Comparison of ENCODE assay signal across 9 cellular contexts in genomic region chr16:86576591-86577313, GRCh38. TPM values are rescaled to one million over a fixed set of nuclear protein-coding genes. Genes with fewer than 3 reads are reported as not detected.
DNase-seq lines count a peak whose midpoint lies in the region; ATAC-seq and TF ChIP-seq lines count a peak whose summit lies in the region.
"Had no signal": no experiment of that assay in that cellular context is flagged by ENCODE, and none has a peak within 500 bp of the region (broad histone marks: within the 10 kb centered on the region; RNA-seq: fewer than 3 reads in every experiment).

No MANE protein-coding gene starts in this region.

- H3K36me3 Mint-ChIP-seq in activated naive CD4-positive, alpha-beta T cell treated with anti-CD3 and anti-CD28 coated beads for 36 hours (ENCODE audit: low read depth) = no peaks in the 10 kb centered on the region

- intact Hi-C loops in activated naive CD4-positive, alpha-beta T cell treated with anti-CD3 and anti-CD28 coated beads for 36 hours (cut with micrococcal nuclease) = loop anchor here (5.0 kb wide), 1 partner anchor 79 kb away; no protein-coding TSS in a partner anchor
- intact Hi-C loops in upper lobe of right lung (cut with DNase I) = loop anchor here (10.0 kb wide), 1 partner anchor 188 kb away; no protein-coding TSS in a partner anchor

- H3K4me1 ChIP-seq in upper lobe of right lung = peaks cover 11% of the 10 kb centered on the region

- TF ChIP-seq CTCF in upper lobe of right lung (IDR thresholded peaks at IDR 0.05) = no peak

- no peaks in the 10 kb centered on the region for H3K36me3 ChIP-seq in upper lobe of right lung

- H3K4me1 Mint-ChIP-seq in activated naive CD4-positive, alpha-beta T cell treated with anti-CD3 and anti-CD28 coated beads for 36 hours (ENCODE audit: low read depth) = peaks cover 12% of the 10 kb centered on the region

- H3K4me3 ChIP-seq in upper lobe of right lung = peak overlapping the region; percentile 39

- H3K9me3 ChIP-seq in upper lobe of right lung = no peaks in the 10 kb centered on the region

- no peak for ATAC-seq in upper lobe of right lung
- no peak for ATAC-seq in GM18511 (IDR thresholded peaks at IDR 0.05; ENCODE audit: unreplicated experiment)

- H3K27ac Mint-ChIP-seq in activated naive CD4-positive, alpha-beta T cell treated with anti-CD3 and anti-CD28 coated beads for 36 hours = no peak overlapping the region

- H3K27me3 ChIP-seq in upper lobe of right lung = peaks cover 92% of the 10 kb centered on the region

- H3K9me3 Mint-ChIP-seq in activated naive CD4-positive, alpha-beta T cell treated with anti-CD3 and anti-CD28 coated beads for 36 hours = no peaks in the 10 kb centered on the region

- CTCF ChIA-PET in activated naive CD4-positive, alpha-beta T cell treated with anti-CD3 and anti-CD28 coated beads for 36 hours (lab: Charles Lee) = no interaction called here

- peaks cover 72% of the 10 kb centered on the region for H3K27me3 Mint-ChIP-seq in activated naive CD4-positive, alpha-beta T cell treated with anti-CD3 and anti-CD28 coated beads for 36 hours (ENCODE audit: low read depth)

- H3K27ac ChIP-seq in upper lobe of right lung = no peak overlapping the region
- H3K27ac ChIP-seq: KMS-11 had no signal

- peak overlapping the region; percentile 65 for H3K4me3 Mint-ChIP-seq in activated naive CD4-positive, alpha-beta T cell treated with anti-CD3 and anti-CD28 coated beads for 36 hours

- no peak for DNase-seq in activated naive CD4-positive, alpha-beta T cell treated with anti-CD3 and anti-CD28 coated beads for 36 hours
- no peak for DNase-seq in activated naive CD4-positive, alpha-beta T cell (lab: John Stamatoyannopoulos, UW)
- DNase-seq in astrocyte of the hippocampus (ENCODE audit: low read depth, low spot score) (peak; percentile 88), kidney tubule cell (ENCODE audit: low spot score) (peak; percentile 43), upper lobe of right lung (no peak), NCI-H526 treated with DMSO at 0.1 percent for 48 hours (lab: John Stamatoyannopoulos, UW) (no peak), ureter (ENCODE audit: low spot score) (no peak)

RNA-seq across cellular contexts. Expression of gene FOXL1, which starts 1.6 kb away (rescaled TPM):
- total RNA-seq in activated naive CD4-positive, alpha-beta T cell treated with anti-CD3 and anti-CD28 coated beads for 36 hours = not detected
- total RNA-seq in upper lobe of right lung (0.81 TPM), ureter (10.9 TPM)

RNA-seq across cellular contexts. Expression of gene FOXC2, which starts 10.1 kb away (rescaled TPM):
- not detected for total RNA-seq in activated naive CD4-positive, alpha-beta T cell treated with anti-CD3 and anti-CD28 coated beads for 36 hours
- 1.1 TPM for total RNA-seq in upper lobe of right lung
- total RNA-seq in ureter = 7.3 TPM

RNA-seq across cellular contexts. Expression of gene MTHFSD, which starts 21.7 kb away (rescaled TPM):
- total RNA-seq in activated naive CD4-positive, alpha-beta T cell treated with anti-CD3 and anti-CD28 coated beads for 36 hours = 10 to 100 TPM; 21.9 to 24.1 TPM
- total RNA-seq in upper lobe of right lung = 18.7 TPM
- 28.7 TPM for total RNA-seq in ureter

Comparison
In these comparisons a context has a peak if more than half of its experiments do, and no peak if none do; other contexts are left out.
1. DNase-seq: peak in astrocyte of the hippocampus (single experiment) and kidney tubule cell (single experiment); none in activated naive CD4-positive, alpha-beta T cell treated with anti-CD3 and anti-CD28 coated beads for 36 hours (single experiment), activated naive CD4-positive, alpha-beta T cell (0 of 4), upper lobe of right lung (single experiment), NCI-H526 treated with DMSO at 0.1 percent for 48 hours (single experiment) and ureter (single experiment).